ENCODE assay signal across 11 cellular contexts in the genomic region with DNA sequence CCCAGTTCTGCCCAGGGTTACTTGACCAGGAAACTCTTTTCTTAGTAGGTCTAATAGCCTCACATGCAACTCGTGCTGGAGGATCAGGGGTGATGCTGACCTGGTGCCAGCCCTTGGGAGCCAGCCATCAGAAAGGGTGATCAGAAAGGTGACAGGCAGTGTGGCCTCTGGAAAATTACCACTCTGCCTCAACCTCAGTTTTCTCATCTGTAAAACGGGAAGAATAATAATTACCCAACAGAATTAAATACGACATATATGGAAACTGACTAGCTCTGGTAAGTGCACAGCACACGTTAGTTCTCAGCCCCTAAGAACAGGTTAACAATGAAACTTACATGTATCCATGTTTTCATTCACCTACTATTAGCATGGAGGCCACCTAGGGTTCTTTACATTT.
"Had no signal": no experiment of that assay in that cellular context is flagged by ENCODE, and none has a peak within 500 bp of the region (broad histone marks: within the 10 kb centered on the region; RNA-seq: fewer than 3 reads in every experiment).

No MANE protein-coding gene starts in this region.

- H2AFZ ChIP-seq: GM23248, GM23338 had no signal

- H3K27ac Mint-ChIP-seq: GM23338, H9, HFFc6 had no signal

- ATAC-seq: GM23338, HCT116 had no signal

- H3K9me3 ChIP-seq: HAP-1 had no signal

- H3K9ac ChIP-seq: GM23248 had no signal

- H3K4me2 ChIP-seq: GM23338 had no signal

- FAIRE-seq: H1, H54 had no signal

- H3K4me3 Mint-ChIP-seq: GM23338, H9, HFFc6 had no signal

- H3K9me3 Mint-ChIP-seq: GM23338 had no signal

- DNase-seq: GM23248, GOT3, H7, H9, HCEC 1CT, HFFc6 had no signal

- H3K4me1 ChIP-seq: HAP-1 had no signal

- H3K27ac ChIP-seq: GM23248 had no signal

- H3K36me3 ChIP-seq: HAP-1 had no signal

- H3K4me3 ChIP-seq: GM23248, GM23338, HAP-1 had no signal
